9 cellular contexts compared by ENCODE assay signal in genomic region chr4:151674804-151675290, GRCh38.
DNase-seq lines count a peak whose midpoint lies in the region; ATAC-seq, FAIRE-seq and TF ChIP-seq lines count a peak whose summit lies in the region.
"Had no signal": no experiment of that assay in that cellular context is flagged by ENCODE, and none has a peak within 500 bp of the region (broad histone marks: within the 10 kb centered on the region; RNA-seq: fewer than 3 reads in every experiment).

No MANE protein-coding gene starts in this region.

- DNase-seq in HPDE6-E6E7 (ENCODE audit: extremely low spot score): peak; percentile 74
- DNase-seq in bronchial epithelial cell (ENCODE audit: low read depth): peak; percentile 83
- DNase-seq in iPS-NIHi11 (ENCODE audit: low spot score): peak; percentile 71
- DNase-seq in sigmoid colon: peak; percentile 79
- DNase-seq in MG63: no peak
- no peak for DNase-seq in T-helper 17 cell
- no peak for DNase-seq in RCC 7860 (ENCODE audit: low spot score)

- peak; percentile 32 for TF ChIP-seq CTCF in bronchial epithelial cell (IDR thresholded peaks at IDR 0.05; ENCODE audit: insufficient read depth, low read length, severe bottlenecking)
- TF ChIP-seq CTCF in sigmoid colon (IDR thresholded peaks at IDR 0.05): peak in 1 of 4 experiments; percentile 31

- 20 to 56% methylated on average over 18 of the region's 18 CpGs for WGBS in sigmoid colon, 2 donors

- no peaks in the 10 kb centered on the region for H3K27me3 Mint-ChIP-seq in T-helper 17 cell

- TF ChIP-seq POLR2A in sigmoid colon (IDR thresholded peaks at IDR 0.05): no peak

- H3K36me3 ChIP-seq in bronchial epithelial cell (ENCODE audit: control insufficient read depth, insufficient read depth, low read length): peaks cover under 1% of the 10 kb centered on the region
- H3K36me3 ChIP-seq in sigmoid colon: peaks cover 0 to 6% (median 0%) of the 10 kb centered on the region in 4 donors
- H3K36me3 ChIP-seq in MG63: no peaks in the 10 kb centered on the region

- no peaks in the 10 kb centered on the region for H3K4me1 Mint-ChIP-seq in T-helper 17 cell

- intact Hi-C loops in sigmoid colon (cut with DNase I): loop anchor here (5.0 kb wide), 1 partner anchor 87 kb away; the partner anchor contains the start of gene GATB

- H3K4me1 ChIP-seq in sigmoid colon: peaks cover 0 to 18% (median 16%) of the 10 kb centered on the region in 4 donors

- H3K4me3 ChIP-seq in bronchial epithelial cell (ENCODE audit: low read depth, low read length): no peak overlapping the region
- H3K4me3 ChIP-seq in sigmoid colon: peak overlapping the region; percentile 13 to 44 (median 35)
- no peak overlapping the region for H3K4me3 ChIP-seq in MG63

- H3K27ac ChIP-seq in sigmoid colon: peak overlapping the region in 3 of 4 donors; percentile 8 to 50 (median 49)
- H3K27ac ChIP-seq: neutrophil had no signal

- H3K36me3 Mint-ChIP-seq in T-helper 17 cell (ENCODE audit: low read depth): peaks cover 2% of the 10 kb centered on the region

- H3K27ac Mint-ChIP-seq in T-helper 17 cell: no peak overlapping the region

- no peaks in the 10 kb centered on the region for H3K27me3 ChIP-seq in bronchial epithelial cell (ENCODE audit: control insufficient read depth, insufficient read depth, low read length)
- H3K27me3 ChIP-seq in sigmoid colon: no peaks in the 10 kb centered on the region
- H3K27me3 ChIP-seq in MG63: no peaks in the 10 kb centered on the region
- H3K27me3 ChIP-seq: neutrophil had no signal

- no peak for FAIRE-seq in bronchial epithelial cell (lab: Jason Lieb, UNC)
- no peak for FAIRE-seq in RCC 7860 (lab: Jason Lieb, UNC)

- H3K9me3 ChIP-seq in sigmoid colon: no peaks in the 10 kb centered on the region
- no peaks in the 10 kb centered on the region for H3K9me3 ChIP-seq in MG63
- no peaks in the 10 kb centered on the region for H3K9me3 ChIP-seq in T-helper 17 cell (ENCODE audit: control insufficient read depth, low read length, poor library complexity, severe bottlenecking)
- H3K9me3 ChIP-seq: neutrophil had no signal

- no peak overlapping the region for H3K4me3 Mint-ChIP-seq in T-helper 17 cell

- TF ChIP-seq EP300 in sigmoid colon (IDR thresholded peaks at IDR 0.05): no peak

- ATAC-seq in T-helper 17 cell (no peak), GM18517 (IDR thresholded peaks at IDR 0.05; ENCODE audit: unreplicated experiment) (no peak)

Comparison
In these comparisons a context has a peak if more than half of its experiments do, and no peak if none do; other contexts are left out.
1. DNase-seq: peak in HPDE6-E6E7 (single experiment), bronchial epithelial cell (single experiment), iPS-NIHi11 (single experiment) and sigmoid colon (single experiment); none in MG63 (single experiment), T-helper 17 cell (0 of 3) and RCC 7860 (single experiment).
2. H3K4me3 ChIP-seq: peak in sigmoid colon (4 of 4); none in bronchial epithelial cell (single experiment) and MG63 (single experiment).